Comparison of ENCODE assay signal across 8 cellular contexts in the genomic region with DNA sequence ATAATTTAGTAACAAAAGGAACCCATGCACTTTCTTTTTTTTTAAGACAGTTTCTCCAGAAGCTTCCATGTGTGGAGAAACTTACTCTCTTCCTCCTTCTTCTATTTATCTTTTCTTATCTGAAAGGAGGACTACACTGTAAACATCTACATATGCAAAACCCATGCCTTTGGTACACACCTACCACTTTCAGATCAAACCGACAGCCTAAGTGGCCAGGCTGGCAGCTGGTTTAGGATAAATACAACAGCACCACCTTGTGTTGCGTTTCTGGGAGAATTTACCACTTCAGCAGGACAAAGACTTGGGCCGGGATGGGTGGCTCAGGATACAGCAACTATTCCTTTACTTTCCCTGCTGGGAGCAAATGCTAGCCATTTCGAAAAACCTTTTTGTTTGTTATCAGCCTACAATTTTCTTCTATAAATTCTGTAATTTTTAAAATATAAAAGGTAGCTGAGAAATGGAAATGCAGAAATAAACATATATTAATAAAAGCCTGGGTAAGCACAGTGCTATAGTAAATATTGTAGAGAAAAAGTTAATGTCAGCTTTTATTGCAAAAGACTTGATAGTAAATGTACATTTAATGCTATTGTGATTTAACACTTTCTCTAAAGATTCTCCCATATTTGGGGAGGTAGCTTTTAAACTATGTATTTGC.
DNase-seq lines count a peak whose midpoint lies in the region; ATAC-seq, FAIRE-seq and TF ChIP-seq lines count a peak whose summit lies in the region.

No MANE protein-coding gene starts in this region.

- no peaks in the 10 kb centered on the region for H3K9me3 ChIP-seq in cardiac muscle cell (ENCODE audit: low read depth)

- no peak for DNase-seq in GM12892 (ENCODE audit: insufficient read length)
- DNase-seq in NCI-H128 (lab: John Stamatoyannopoulos, UW; ENCODE audit: unreplicated experiment) = peak; percentile 55
- peak; percentile 81 for DNase-seq in SW480 (ENCODE audit: low spot score)
- DNase-seq in activated naive CD8-positive, alpha-beta T cell treated with anti-CD3 and anti-CD28 coated beads, Interleukin-2, amount 50 U/mL, for 16 hours (ENCODE audit: low read depth, low spot score) = peak; percentile 7
- peak; percentile 84 to 94 for DNase-seq in cardiac muscle cell (ENCODE audit: low read depth in 1 of 2, low spot score in 1 of 2)
- DNase-seq in progenitor cell of endocrine pancreas (ENCODE audit: low spot score, unreplicated experiment) = peak; percentile 42
- DNase-seq in mesenteric fat pad (ENCODE audit: low spot score) = no peak

- H3K27me3 ChIP-seq in cardiac muscle cell = no peaks in the 10 kb centered on the region

- no peaks in the 10 kb centered on the region for H3K36me3 ChIP-seq in cardiac muscle cell

- H3K4me3 Mint-ChIP-seq in progenitor cell of endocrine pancreas (ENCODE audit: low read depth) = no peak overlapping the region

- H3K4me3 ChIP-seq in cardiac muscle cell = no peak overlapping the region

- no peak overlapping the region for H3K27ac ChIP-seq in cardiac muscle cell

- peaks cover 3% of the 10 kb centered on the region for H3K9me3 Mint-ChIP-seq in progenitor cell of endocrine pancreas (ENCODE audit: low read depth)

- H3K36me3 Mint-ChIP-seq in progenitor cell of endocrine pancreas (ENCODE audit: insufficient read depth) = no peaks in the 10 kb centered on the region

- H3K27me3 Mint-ChIP-seq in progenitor cell of endocrine pancreas = no peaks in the 10 kb centered on the region

- no peak overlapping the region for H3K27ac Mint-ChIP-seq in progenitor cell of endocrine pancreas

- H3K4me1 Mint-ChIP-seq in progenitor cell of endocrine pancreas (ENCODE audit: low read depth) = peaks cover 10% of the 10 kb centered on the region

- peaks cover 24% of the 10 kb centered on the region for H3K4me1 ChIP-seq in cardiac muscle cell (ENCODE audit: low read depth)

- FAIRE-seq in GM12892 (lab: Jason Lieb, UNC) = peak; percentile 91

- TF ChIP-seq POLR2A in GM12892 (IDR thresholded peaks at IDR 0.05; ENCODE audit: low read depth, low read length) = no peak

- ATAC-seq in HG02678 (IDR thresholded peaks at IDR 0.05; ENCODE audit: unreplicated experiment) = peak; percentile 74

- peak; percentile 68 for TF ChIP-seq CTCF in cardiac muscle cell (IDR thresholded peaks at IDR 0.05; ENCODE audit: low read depth, low read length)
- TF ChIP-seq CTCF in progenitor cell of endocrine pancreas (IDR thresholded peaks at IDR 0.05; ENCODE audit: unreplicated experiment) = peak; percentile 75

Comparison
In these comparisons a context has a peak if more than half of its experiments do, and no peak if none do; other contexts are left out.
1. DNase-seq: peak in NCI-H128 (single experiment), SW480 (single experiment), activated naive CD8-positive, alpha-beta T cell treated with anti-CD3 and anti-CD28 coated beads, Interleukin-2, amount 50 U/mL, for 16 hours (single experiment), cardiac muscle cell (2 of 2) and progenitor cell of endocrine pancreas (single experiment); none in GM12892 (single experiment) and mesenteric fat pad (single experiment).